17 cellular contexts compared by ENCODE assay signal in the genomic region with DNA sequence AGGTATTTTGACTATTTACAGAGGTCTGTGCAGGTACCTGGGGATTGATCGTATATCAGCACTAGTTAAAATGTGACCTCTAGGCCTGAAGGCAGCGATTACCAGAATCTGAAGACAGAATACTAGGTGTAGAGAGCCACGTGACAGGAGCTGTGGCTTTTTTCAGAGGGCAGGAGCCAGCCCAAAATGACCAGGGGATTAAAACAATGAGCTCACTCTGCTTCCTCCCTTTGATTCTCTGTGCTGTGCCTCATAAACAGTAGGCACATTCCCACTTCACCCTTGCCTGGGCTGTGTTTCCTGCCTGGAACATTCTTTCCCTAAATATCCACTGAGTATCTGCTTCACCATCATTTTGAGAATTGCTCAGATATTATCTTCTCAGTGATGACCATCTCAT. TPM values are rescaled to one million over a fixed set of nuclear protein-coding genes. Genes with fewer than 3 reads are reported as not detected.
A peak's percentile ranks its signal among the peaks of the same experiment; 100 is the strongest.
DNase-seq lines count a peak whose midpoint lies in the region; ATAC-seq, FAIRE-seq and TF ChIP-seq lines count a peak whose summit lies in the region.
"Had no signal": no experiment of that assay in that cellular context is flagged by ENCODE, and none has a peak within 500 bp of the region (broad histone marks: within the 10 kb centered on the region; RNA-seq: fewer than 3 reads in every experiment).

No MANE protein-coding gene starts in this region.

- no peaks in the 10 kb centered on the region for H3K9me3 Mint-ChIP-seq in mesothelial cell of epicardium
- H3K9me3 Mint-ChIP-seq: brain; stimulated activated naive B cell treated with anti-CD40 and anti-IgM and Interleukin-4, amounts not matched to agents 10 μg/mL and 1 μg/mL and 100 μg/mL, for 72 hours had no signal

- peaks cover 0 to 55% (median 0%) of the 10 kb centered on the region in 9 donors for H3K36me3 ChIP-seq in heart right ventricle
- H3K36me3 ChIP-seq in pancreas: peaks cover 0 to 4% (median 0%) of the 10 kb centered on the region in 3 donors

- H3K9me3 ChIP-seq in heart right ventricle: no peaks in the 10 kb centered on the region
- H3K9me3 ChIP-seq in pancreas: no peaks in the 10 kb centered on the region

- H3K27me3 Mint-ChIP-seq in mesothelial cell of epicardium (ENCODE audit: low read depth): no peaks in the 10 kb centered on the region
- H3K27me3 Mint-ChIP-seq: brain; stimulated activated naive B cell treated with anti-CD40 and anti-IgM and Interleukin-4, amounts not matched to agents 10 μg/mL and 1 μg/mL and 100 μg/mL, for 72 hours had no signal

- peaks cover 5% of the 10 kb centered on the region for H3K36me3 Mint-ChIP-seq in mesothelial cell of epicardium
- H3K36me3 Mint-ChIP-seq: stimulated activated naive B cell treated with anti-CD40 and anti-IgM and Interleukin-4, amounts not matched to agents 10 μg/mL and 1 μg/mL and 100 μg/mL, for 72 hours had no signal

- peak; percentile 71 for DNase-seq in G401 (ENCODE audit: low spot score)
- peak; percentile 46 for DNase-seq in SW480 (ENCODE audit: low spot score)
- DNase-seq in heart right ventricle: peak in 1 of 2 donors; percentile 14
- peak in 1 of 6 donors; percentile 25 for DNase-seq in pancreas
- DNase-seq in mesothelial cell of epicardium (ENCODE audit: low spot score in 2 of 2, unreplicated experiment in 2 of 2): no peak
- no peak for DNase-seq in activated T-cell treated with anti-CD3 and anti-CD28 coated beads for 4 hours
- DNase-seq: activated CD4-positive, alpha-beta T cell treated with anti-CD3 and anti-CD28 coated beads, Interleukin-2, amount 50 U/mL, for 1 hour; AML-193; DND-41; hypothalamus; midbrain; NCI-H1048; stimulated activated CD4-positive, alpha-beta T cell treated with anti-CD3 and anti-CD28 coated beads, Interleukin-4, amount 100 ng/mL, for 4 hours; stimulated activated naive B cell treated with anti-CD40 and anti-IgM and Interleukin-4, amounts not matched to agents 10 μg/mL and 1 μg/mL and 100 μg/mL, for 72 hours had no signal

- H3K4me3 ChIP-seq in heart right ventricle (no peak overlapping the region), pancreas (no peak overlapping the region)

- intact Hi-C loops in heart right ventricle (cut with DNase I) (no loop called here), pancreas (cut with DNase I) (no loop called here)

- in situ Hi-C loops in G401 (cut with HindIII; ENCODE audit: low sequenced_read_pairs): no loop called here

- peaks cover 28% of the 10 kb centered on the region for H3K4me1 Mint-ChIP-seq in mesothelial cell of epicardium
- H3K4me1 Mint-ChIP-seq: stimulated activated naive B cell treated with anti-CD40 and anti-IgM and Interleukin-4, amounts not matched to agents 10 μg/mL and 1 μg/mL and 100 μg/mL, for 72 hours had no signal

- TF ChIP-seq CTCF in heart right ventricle (IDR thresholded peaks at IDR 0.05): no peak
- TF ChIP-seq CTCF in pancreas (IDR thresholded peaks at IDR 0.05): no peak
- no peak for TF ChIP-seq CTCF in mesothelial cell of epicardium (IDR thresholded peaks at IDR 0.05; ENCODE audit: unreplicated experiment)

- peak overlapping the region; percentile 47 to 83 (median 67) for H3K27ac ChIP-seq in heart right ventricle
- H3K27ac ChIP-seq in pancreas: peak overlapping the region in 2 of 4 donors; percentile 33 to 64

- H3K4me3 Mint-ChIP-seq in mesothelial cell of epicardium: no peak overlapping the region
- H3K4me3 Mint-ChIP-seq: brain; stimulated activated naive B cell treated with anti-CD40 and anti-IgM and Interleukin-4, amounts not matched to agents 10 μg/mL and 1 μg/mL and 100 μg/mL, for 72 hours had no signal

- no peak for FAIRE-seq in pancreas (lab: Jason Lieb, UNC)

- ATAC-seq in heart right ventricle (peak in 7 of 8 donors; percentile 47 to 74 (median 63)), pancreas (peak; percentile 35 to 77 (median 68)), HG03565 (IDR thresholded peaks at IDR 0.05; ENCODE audit: unreplicated experiment) (no peak)
- ATAC-seq in activated CD4-positive, CD25-positive, alpha-beta regulatory T cell treated with anti-CD3 and anti-CD28 coated beads, Interleukin-2, amount 50 U/mL, for 24 hours: no peak
- ATAC-seq: stimulated activated naive B cell treated with anti-CD40 and anti-IgM and Interleukin-4, amounts not matched to agents 10 μg/mL and 1 μg/mL and 100 μg/mL, for 72 hours had no signal

- 36 to 39% methylated on average over 3 of the region's 3 CpGs for whole genome bisulfite sequencing in heart right ventricle, 2 donors
- 18 to 33% methylated on average over 3 of the region's 3 CpGs for WGBS in pancreas, 2 donors

- H3K27me3 ChIP-seq in heart right ventricle: no peaks in the 10 kb centered on the region
- no peaks in the 10 kb centered on the region for H3K27me3 ChIP-seq in pancreas

- H3K27ac Mint-ChIP-seq in mesothelial cell of epicardium: no peak overlapping the region
- H3K27ac Mint-ChIP-seq: stimulated activated naive B cell treated with anti-CD40 and anti-IgM and Interleukin-4, amounts not matched to agents 10 μg/mL and 1 μg/mL and 100 μg/mL, for 72 hours had no signal

- H3K4me1 ChIP-seq in heart right ventricle: peaks cover 6 to 51% (median 26%) of the 10 kb centered on the region in 9 donors
- H3K4me1 ChIP-seq in pancreas: peaks cover 8 to 32% (median 27%) of the 10 kb centered on the region in 3 donors

RNA-seq across cellular contexts. Expression of a gene that starts 15.2 kb away (rescaled TPM):
- total RNA-seq in G401 (2014; rRNA removed; shearing (Covaris generic)): 125 and 172 TPM in 2 replicates
- total RNA-seq in heart right ventricle (100 to 1,000 TPM; 153 to 292 (median 228) TPM), pancreas (10 to 100 TPM; 23.9 to 83.3 (median 30.4) TPM), mesothelial cell of epicardium (93.3 to 112 TPM (median 100 TPM) in 3 replicates)
- polyA plus RNA-seq in heart right ventricle (10 to 100 TPM; 17.2 to 43.2 TPM), pancreas (10 to 100 TPM in 1 of 2 donors, 1 to 10 TPM in 1; 9.0 to 19.3 TPM)

Comparison
In these comparisons a context has a peak if more than half of its experiments do, and no peak if none do; other contexts are left out.
1. DNase-seq: peak in G401 (single experiment) and SW480 (single experiment); none in mesothelial cell of epicardium (0 of 2) and activated T-cell treated with anti-CD3 and anti-CD28 coated beads for 4 hours (single experiment).
2. ATAC-seq: peak in heart right ventricle (7 of 8) and pancreas (4 of 4); none in HG03565 (single experiment) and activated CD4-positive, CD25-positive, alpha-beta regulatory T cell treated with anti-CD3 and anti-CD28 coated beads, Interleukin-2, amount 50 U/mL, for 24 hours (0 of 2).